27 cellular contexts compared by ENCODE assay signal in the genomic region with DNA sequence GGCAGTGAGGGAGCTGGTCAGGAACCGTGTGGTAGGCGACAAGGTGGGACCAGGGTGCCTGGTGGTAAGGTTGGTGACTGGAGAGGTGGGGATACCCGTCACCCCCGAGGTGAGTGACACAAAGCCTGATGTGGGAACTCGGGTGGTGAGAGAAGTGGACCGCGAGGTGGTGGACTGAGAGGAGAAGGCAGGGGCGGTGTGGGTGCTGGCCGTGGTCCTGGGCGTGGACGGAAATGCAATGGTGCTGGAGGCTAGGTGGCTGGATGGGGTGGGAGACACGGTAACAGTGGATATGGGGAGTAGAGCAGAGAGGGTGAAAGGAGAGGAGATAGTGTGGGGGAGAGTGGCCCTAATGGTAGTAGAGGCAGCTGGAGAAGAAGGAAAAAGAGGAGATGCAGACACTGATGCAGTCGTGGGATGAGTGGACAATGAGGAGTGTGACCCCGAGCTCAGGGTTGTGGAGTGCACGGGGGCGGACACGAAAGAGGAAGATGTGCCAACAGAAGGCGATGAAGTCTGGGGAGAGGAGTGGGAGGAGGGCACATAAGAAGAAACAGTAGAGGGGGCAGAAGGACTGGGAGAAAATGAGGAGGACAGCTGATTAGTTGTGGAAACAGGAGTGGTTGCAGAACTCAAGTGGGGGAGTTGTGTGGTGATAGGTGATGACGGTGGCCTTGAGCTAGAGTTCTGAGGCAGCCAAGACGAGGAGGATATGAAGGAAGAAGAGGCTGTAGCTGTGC. TPM values are rescaled to one million over a fixed set of nuclear protein-coding genes. Genes with fewer than 3 reads are reported as not detected.
DNase-seq lines count a peak whose midpoint lies in the region; ATAC-seq, FAIRE-seq and TF ChIP-seq lines count a peak whose summit lies in the region.
"Had no signal": no experiment of that assay in that cellular context is flagged by ENCODE, and none has a peak within 500 bp of the region (broad histone marks: within the 10 kb centered on the region; RNA-seq: fewer than 3 reads in every experiment).

No MANE protein-coding gene starts in this region.

- H4K20me1 ChIP-seq in BLaER1 (peaks cover 34% of the 10 kb centered on the region), K562 (replicated peaks; ENCODE audit: control insufficient read depth, insufficient read depth, low read length) (no peaks in the 10 kb centered on the region; the same call in 1 of the 2 replicates)

- in situ Hi-C loops in K562 (cut with MboI) = no loop called here

- H3K79me2 ChIP-seq in K562 (ENCODE audit: control insufficient read depth, insufficient read depth, low read length) = no peaks in the 10 kb centered on the region

- TF ChIP-seq POLR2A in K562 (conservative IDR thresholded peaks at IDR 0.05) (no peak), thyroid gland (IDR thresholded peaks at IDR 0.05) (no peak)

- DNase-seq in Calu3 (no peak), K562 (ENCODE audit: extremely low read depth in 1 of 4, low spot score in 3 of 4) (no peak), chondrocyte (ENCODE audit: low spot score) (no peak), posterior cingulate gyrus (no peak), thyroid gland (no peak)
- DNase-seq in natural killer cell treated with Interleukin-12 subunit alpha and Interleukin-12 subunit beta and Interleukin-15 and Interleukin-18, amount 100 ng/mL, for 72 hours (ENCODE audit: low spot score) = no peak
- DNase-seq: EL, IMR-90, Karpas-422, MV-4-11, NCI-H1694, NCI-H2081 treated with DMSO at 0.1 percent for 48 hours, NCI-H446, NCI-H526, SW 1271 had no signal

- H3K36me3 ChIP-seq in BLaER1 (peaks cover 22% of the 10 kb centered on the region; the same call in 1 of the 2 replicates), K562 (ENCODE audit: control insufficient read depth, insufficient read depth, low read length) (peaks cover 6% of the 10 kb centered on the region; the same call in 1 of the 3 replicates), thyroid gland (peaks cover 10% of the 10 kb centered on the region in 2 donors)

- no peak for TF ChIP-seq RAD21 in K562 (CRISPR knock-in tag; conservative IDR thresholded peaks at IDR 0.05 in 1 of 2, IDR thresholded peaks at IDR 0.05 in 1 of 2)

- BruUV-seq in Calu3 (replicated peaks; lab: Mats Ljungman, UMichigan) = no TSS peak
- BruUV-seq in K562 (replicated peaks; lab: Mats Ljungman, UMichigan) = no TSS peak

- H3K9ac ChIP-seq in BLaER1 = no peak overlapping the region
- no peak overlapping the region for H3K9ac ChIP-seq in K562 (ENCODE audit: insufficient read depth in 1 of 2, low read depth in 2 of 2, low read length in 2 of 2)

- H3K9me3 ChIP-seq in BLaER1 (peaks cover 14% of the 10 kb centered on the region), K562 (replicated peaks; ENCODE audit: control insufficient read depth, insufficient read depth, low read depth, low read length) (no peaks in the 10 kb centered on the region), thyroid gland (no peaks in the 10 kb centered on the region)
- H3K9me3 ChIP-seq: HAP-1 had no signal

- WGBS in K562 (ENCODE audit: insufficient coverage, low coverage, missing lambda C conversion rate) = 11% methylated on average over 20 of the region's 20 CpGs
- 92% methylated on average over 20 of the region's 20 CpGs for WGBS in thyroid gland, 2 donors

- peaks cover 18% of the 10 kb centered on the region for H3K36me3 Mint-ChIP-seq in Calu3 (ENCODE audit: insufficient read depth, unreplicated experiment)
- peaks cover 11% of the 10 kb centered on the region for H3K36me3 Mint-ChIP-seq in natural killer cell treated with Interleukin-12 subunit alpha and Interleukin-12 subunit beta and Interleukin-15 and Interleukin-18, amount 100 ng/mL, for 72 hours
- H3K36me3 Mint-ChIP-seq in chondrocyte (ENCODE audit: low read depth) = peaks cover 16% of the 10 kb centered on the region

- TF ChIP-seq EP300 in K562 (IDR thresholded peaks at IDR 0.05; ENCODE audit: low read length) = no peak

- H2AFZ ChIP-seq in K562 (ENCODE audit: low read depth, low read length) = no peak overlapping the region

- intact Hi-C loops in Calu3 (cut with micrococcal nuclease; ENCODE audit: unreplicated experiment) (no loop called here), K562 (cut with micrococcal nuclease) (no loop called here), posterior cingulate gyrus (cut with DNase I) (no loop called here), thyroid gland (cut with DNase I) (no loop called here)

- peak overlapping the region; percentile 95 for H3K27ac ChIP-seq in BLaER1
- H3K27ac ChIP-seq in K562 (ENCODE audit: extremely low read depth, low read depth, low read length) = no peak overlapping the region
- H3K27ac ChIP-seq in thyroid gland = no peak overlapping the region

- no peaks in the 10 kb centered on the region for H3K4me1 Mint-ChIP-seq in Calu3 (ENCODE audit: low read depth, unreplicated experiment)
- H3K4me1 Mint-ChIP-seq in natural killer cell treated with Interleukin-12 subunit alpha and Interleukin-12 subunit beta and Interleukin-15 and Interleukin-18, amount 100 ng/mL, for 72 hours (ENCODE audit: low read depth in 2 of 2) = peaks cover 32 to 34% of the 10 kb centered on the region in 2 donors
- no peaks in the 10 kb centered on the region for H3K4me1 Mint-ChIP-seq in chondrocyte (ENCODE audit: low read depth)

- H3K27me3 Mint-ChIP-seq in Calu3 (ENCODE audit: unreplicated experiment) = no peaks in the 10 kb centered on the region
- peaks cover 0 to 2% of the 10 kb centered on the region in 2 donors for H3K27me3 Mint-ChIP-seq in natural killer cell treated with Interleukin-12 subunit alpha and Interleukin-12 subunit beta and Interleukin-15 and Interleukin-18, amount 100 ng/mL, for 72 hours
- no peaks in the 10 kb centered on the region for H3K27me3 Mint-ChIP-seq in chondrocyte (ENCODE audit: low read depth)
- H3K27me3 Mint-ChIP-seq: CD8-positive, alpha-beta memory T cell had no signal

- H3K27ac Mint-ChIP-seq in Calu3 (ENCODE audit: unreplicated experiment) (peak overlapping the region; percentile 0), chondrocyte (ENCODE audit: unreplicated experiment) (no peak overlapping the region)
- no peak overlapping the region for H3K27ac Mint-ChIP-seq in natural killer cell treated with Interleukin-12 subunit alpha and Interleukin-12 subunit beta and Interleukin-15 and Interleukin-18, amount 100 ng/mL, for 72 hours

- H3K4me1 ChIP-seq in BLaER1 (peaks cover 89% of the 10 kb centered on the region), K562 (replicated peaks in 1 of 2; ENCODE audit: control insufficient read depth in 2 of 2, insufficient read depth in 2 of 2, low read length in 2 of 2) (peaks cover 0 to 28% of the 10 kb centered on the region in 2 experiments; a peak in 1 of 5 replicates), thyroid gland (no peaks in the 10 kb centered on the region)
- H3K4me1 ChIP-seq: HAP-1 had no signal

- H3K9me3 Mint-ChIP-seq in Calu3 (ENCODE audit: low read depth, unreplicated experiment) = peaks cover 21% of the 10 kb centered on the region
- peaks cover 14% of the 10 kb centered on the region for H3K9me3 Mint-ChIP-seq in natural killer cell treated with Interleukin-12 subunit alpha and Interleukin-12 subunit beta and Interleukin-15 and Interleukin-18, amount 100 ng/mL, for 72 hours
- H3K9me3 Mint-ChIP-seq in chondrocyte (ENCODE audit: low read depth) = peaks cover 2% of the 10 kb centered on the region
- H3K9me3 Mint-ChIP-seq: CD8-positive, alpha-beta memory T cell had no signal

- no peak for FAIRE-seq in K562 (lab: Jason Lieb, UNC)
- FAIRE-seq: D721Med, RCC 7860 had no signal

- ATAC-seq in K562 (no peak), HG03045 (IDR thresholded peaks at IDR 0.05; ENCODE audit: unreplicated experiment) (no peak)
- ATAC-seq in natural killer cell treated with Interleukin-12 subunit alpha and Interleukin-12 subunit beta and Interleukin-15 and Interleukin-18, amount 100 ng/mL, for 72 hours = no peak

- TF ChIP-seq CTCF in Calu3 (IDR thresholded peaks at IDR 0.05; ENCODE audit: unreplicated experiment) (no peak), K562 (IDR thresholded peaks at IDR 0.05 in 2 of 3, conservative IDR thresholded peaks at IDR 0.05 in 1 of 3; ENCODE audit: insufficient read depth in 2 of 3, low read depth in 1 of 3, low read length in 3 of 3) (no peak), chondrocyte (IDR thresholded peaks at IDR 0.05) (no peak), thyroid gland (IDR thresholded peaks at IDR 0.05) (no peak)

- POLR2A ChIA-PET in K562 (lab: Yijun Ruan, JAX) = no interaction called here

- CTCF ChIA-PET in Calu3 (lab: Charles Lee) = no interaction called here
- CTCF ChIA-PET in K562 (lab: Yijun Ruan, JAX; ENCODE audit: low intra/inter-chr PET ratio) = no interaction called here

- H3K27me3 ChIP-seq in BLaER1 (no peaks in the 10 kb centered on the region), K562 (ENCODE audit: control insufficient read depth in 2 of 2, insufficient read depth in 2 of 2, low read length in 2 of 2) (peaks cover 2 to 42% of the 10 kb centered on the region in 2 experiments; a peak in 4 of 5 replicates), thyroid gland (no peaks in the 10 kb centered on the region)

- peak overlapping the region; percentile 96 for H3K4me2 ChIP-seq in BLaER1
- H3K4me2 ChIP-seq in K562 (ENCODE audit: insufficient read depth, low read length) = no peak overlapping the region

- H3K4me3 Mint-ChIP-seq in Calu3 (ENCODE audit: low read depth, unreplicated experiment) (no peak overlapping the region), chondrocyte (ENCODE audit: unreplicated experiment) (no peak overlapping the region)
- peak overlapping the region; percentile 42 for H3K4me3 Mint-ChIP-seq in natural killer cell treated with Interleukin-12 subunit alpha and Interleukin-12 subunit beta and Interleukin-15 and Interleukin-18, amount 100 ng/mL, for 72 hours

- no peak overlapping the region; the same call in 1 of the 2 replicates for H3K4me3 ChIP-seq in BLaER1
- no peak overlapping the region for H3K4me3 ChIP-seq in K562
- no peak overlapping the region for H3K4me3 ChIP-seq in thyroid gland (replicated peaks in 1 of 3)
- H3K4me3 ChIP-seq: HAP-1 had no signal

- H3K9me1 ChIP-seq in K562 (ENCODE audit: control insufficient read depth, insufficient read depth, low read length) = peaks cover 7% of the 10 kb centered on the region

RNA-seq across cellular contexts. Expression of a gene that starts 20.5 kb away (rescaled TPM):
- total RNA-seq in Calu3 (2022) (0.73 and 4.6 TPM in 2 replicates), K562 (2014; rRNA removed) (not detected in 2 replicates), K562 (2014; rRNA removed; fragmentation: Illumina TruSeq; extraction: Trizol) (not detected in 2 replicates), K562 (2015; rRNA removed; fragmentation: Illumina TruSeq; extraction: Trizol) (not detected in 2 replicates), K562 (2021) (0.16 TPM in 1 of 2 replicates, not detected in the other), chondrocyte (not detected in 3 replicates), thyroid gland (not detected)
- not detected in 2 replicates for total RNA-seq in K562 (2011; cell fraction: chromatin; rRNA removed; ENCODE audit: low replicate concordance)
- not detected in 2 replicates for total RNA-seq in K562 (2011; cell fraction: nucleolus; rRNA removed)
- not detected in 2 replicates for total RNA-seq in K562 (2011; cell fraction: nucleoplasm; rRNA removed)
- polyA plus RNA-seq in K562 (2011; rRNA removed) (not detected in 2 replicates), K562 (2014; fragmentation: Illumina TruSeq; extraction: Trizol) (not detected in 2 replicates), K562 (2014; fragmentation: Nextera tagmentation; extraction: Ambion mirVana) (not detected), K562 (2014; rRNA removed) (0.01 TPM in 1 of 2 replicates, not detected in the other)
- polyA plus RNA-seq in K562 (2011; cell fraction: cytosol; rRNA removed) = not detected in 2 replicates
- polyA plus RNA-seq in K562 (2011; cell fraction: nucleus; rRNA removed) = not detected in 2 replicates
- 0.03 and 0.06 TPM in 2 replicates for polyA plus RNA-seq in K562 (2012)
- not detected in 2 replicates for polyA minus RNA-seq in K562 (2011; rRNA and poly(A)+ RNA removed)
- polyA minus RNA-seq in K562 (2011; cell fraction: cytosol; rRNA and poly(A)+ RNA removed) = not detected in 2 replicates
- polyA minus RNA-seq in K562 (2011; cell fraction: nucleus; rRNA and poly(A)+ RNA removed) = not detected in 2 replicates
- total RNA-seq in natural killer cell treated with Interleukin-12 subunit alpha and Interleukin-12 subunit beta and Interleukin-15 and Interleukin-18, amount 100 ng/mL, for 72 hours = not detected
- total RNA-seq: A673; CD8-positive, alpha-beta memory T cell; HT1080; IMR-90; M059J; OCI-LY7; SK-MEL-5 had no signal
- polyA plus RNA-seq: BJ; CD8-positive, alpha-beta memory T cell; IMR-90 had no signal

RNA-seq across cellular contexts. Expression of a gene that starts 58.7 kb away (rescaled TPM):
- total RNA-seq in Calu3 (2022) (0.05 TPM in 1 of 2 replicates, not detected in the other), K562 (2014; rRNA removed) (not detected in 2 replicates), K562 (2014; rRNA removed; fragmentation: Illumina TruSeq; extraction: Trizol) (not detected in 2 replicates), K562 (2015; rRNA removed; fragmentation: Illumina TruSeq; extraction: Trizol) (not detected in 2 replicates), K562 (2021) (0.18 and 0.38 TPM in 2 replicates), chondrocyte (not detected in 3 replicates), thyroid gland (not detected)
- total RNA-seq in K562 (2011; cell fraction: chromatin; rRNA removed; ENCODE audit: low replicate concordance) = 0.05 and 0.49 TPM in 2 replicates
- total RNA-seq in K562 (2011; cell fraction: nucleolus; rRNA removed) = under 0.01 TPM in 1 of 2 replicates, not detected in the other
- 0.08 and 0.59 TPM in 2 replicates for total RNA-seq in K562 (2011; cell fraction: nucleoplasm; rRNA removed)
- polyA plus RNA-seq in K562 (2011; rRNA removed) (not detected in 2 replicates), K562 (2014; fragmentation: Illumina TruSeq; extraction: Trizol) (under 0.01 TPM in 1 of 2 replicates, not detected in the other), K562 (2014; fragmentation: Nextera tagmentation; extraction: Ambion mirVana) (not detected), K562 (2014; rRNA removed) (not detected in 2 replicates)
- not detected in 2 replicates for polyA plus RNA-seq in K562 (2011; cell fraction: cytosol; rRNA removed)
- not detected in 2 replicates for polyA plus RNA-seq in K562 (2011; cell fraction: nucleus; rRNA removed)
- 0.04 TPM in 1 of 2 replicates, not detected in the other for polyA plus RNA-seq in K562 (2012)
- not detected in 2 replicates for polyA minus RNA-seq in K562 (2011; rRNA and poly(A)+ RNA removed)
- not detected in 2 replicates for polyA minus RNA-seq in K562 (2011; cell fraction: cytosol; rRNA and poly(A)+ RNA removed)
- not detected in 2 replicates for polyA minus RNA-seq in K562 (2011; cell fraction: nucleus; rRNA and poly(A)+ RNA removed)
- total RNA-seq in natural killer cell treated with Interleukin-12 subunit alpha and Interleukin-12 subunit beta and Interleukin-15 and Interleukin-18, amount 100 ng/mL, for 72 hours = not detected
- total RNA-seq: A673; CD8-positive, alpha-beta memory T cell; HT1080; IMR-90; M059J; OCI-LY7; SK-MEL-5 had no signal
- polyA plus RNA-seq: BJ; CD8-positive, alpha-beta memory T cell; IMR-90 had no signal
